Comparison of ENCODE assay signal across 23 cellular contexts in genomic region chr11:44835979-44836378, GRCh38.
DNase-seq lines count a peak whose midpoint lies in the region; ATAC-seq and TF ChIP-seq lines count a peak whose summit lies in the region.
"Had no signal": no experiment of that assay in that cellular context is flagged by ENCODE, and none has a peak within 500 bp of the region (broad histone marks: within the 10 kb centered on the region; RNA-seq: fewer than 3 reads in every experiment).

No MANE protein-coding gene starts in this region.

- H3K36me3 Mint-ChIP-seq in activated naive CD4-positive, alpha-beta T cell treated with anti-CD3 and anti-CD28 coated beads for 36 hours (ENCODE audit: low read depth), result peaks cover 5% of the 10 kb centered on the region

- no peaks in the 10 kb centered on the region for H3K9me3 Mint-ChIP-seq in activated naive CD4-positive, alpha-beta T cell treated with anti-CD3 and anti-CD28 coated beads for 36 hours

- H3K27ac Mint-ChIP-seq in activated naive CD4-positive, alpha-beta T cell treated with anti-CD3 and anti-CD28 coated beads for 36 hours, result no peak overlapping the region

- no peak overlapping the region for H3K9ac ChIP-seq in rectal smooth muscle tissue (ENCODE audit: low read length)
- H3K9ac ChIP-seq: BLaER1, KMS-11 had no signal

- no peak for DNase-seq in left ventricle myocardium inferior
- DNase-seq in left cardiac atrium, result no peak
- DNase-seq in kidney tubule cell (ENCODE audit: low spot score), result peak; percentile 68
- DNase-seq in uterus, result no peak
- no peak for DNase-seq in HK-2 (ENCODE audit: unreplicated experiment)
- DNase-seq in activated naive CD4-positive, alpha-beta T cell treated with anti-CD3 and anti-CD28 coated beads for 36 hours, result no peak
- DNase-seq: ACHN; CD4-positive, alpha-beta memory T cell; GOT3; HCEC 1CT; NCI-H1105; NCI-H2029 treated with DMSO at 0.1 percent for 48 hours; NCI-H226; NCI-H510A treated with DMSO at 0.1 percent for 48 hours; NCI-H748 treated with DMSO at 0.1 percent for 48 hours; PC-9; RPMI8226 had no signal

- H3K9me3 ChIP-seq in left ventricle myocardium inferior (replicated peaks), result no peaks in the 10 kb centered on the region
- no peaks in the 10 kb centered on the region for H3K9me3 ChIP-seq in uterus

- TF ChIP-seq CTCF in left ventricle myocardium inferior (IDR thresholded peaks at IDR 0.05; ENCODE audit: borderline replicate concordance) (no peak), uterus (IDR thresholded peaks at IDR 0.05) (no peak)

- H3K4me1 ChIP-seq in left ventricle myocardium inferior (peaks cover 59% of the 10 kb centered on the region), rectal smooth muscle tissue (ENCODE audit: control insufficient read depth, insufficient read depth, low read length) (peaks cover 32% of the 10 kb centered on the region), uterus (no peaks in the 10 kb centered on the region)

- no peaks in the 10 kb centered on the region for H3K27me3 Mint-ChIP-seq in activated naive CD4-positive, alpha-beta T cell treated with anti-CD3 and anti-CD28 coated beads for 36 hours (ENCODE audit: low read depth)
- H3K27me3 Mint-ChIP-seq: CD4-positive, alpha-beta memory T cell had no signal

- H3K4me3 Mint-ChIP-seq in activated naive CD4-positive, alpha-beta T cell treated with anti-CD3 and anti-CD28 coated beads for 36 hours, result no peak overlapping the region
- H3K4me3 Mint-ChIP-seq: CD4-positive, alpha-beta memory T cell had no signal

- H3K36me3 ChIP-seq in left ventricle myocardium inferior (no peaks in the 10 kb centered on the region), rectal smooth muscle tissue (ENCODE audit: control insufficient read depth, insufficient read depth, low read length) (no peaks in the 10 kb centered on the region), uterus (no peaks in the 10 kb centered on the region)
- H3K36me3 ChIP-seq: BLaER1 had no signal

- ATAC-seq in left cardiac atrium, result no peak
- no peak for ATAC-seq in HG03280 (IDR thresholded peaks at IDR 0.05; ENCODE audit: unreplicated experiment)
- ATAC-seq: GM12878 had no signal

- intact Hi-C loops in left ventricle myocardium inferior (cut with micrococcal nuclease) (no loop called here), left cardiac atrium (cut with DNase I) (no loop called here), uterus (cut with DNase I; ENCODE audit: low total_unique reads) (no loop called here)
- intact Hi-C loops in activated naive CD4-positive, alpha-beta T cell treated with anti-CD3 and anti-CD28 coated beads for 36 hours (cut with micrococcal nuclease), result no loop called here

- H3K4me1 Mint-ChIP-seq in activated naive CD4-positive, alpha-beta T cell treated with anti-CD3 and anti-CD28 coated beads for 36 hours (ENCODE audit: low read depth), result no peaks in the 10 kb centered on the region

- TF ChIP-seq POLR2A in uterus (IDR thresholded peaks at IDR 0.05), result no peak

- H3K27ac ChIP-seq in left ventricle myocardium inferior (replicated peaks), result peak overlapping the region; percentile 71
- peak overlapping the region; percentile 74 for H3K27ac ChIP-seq in rectal smooth muscle tissue (ENCODE audit: low read depth, low read length)
- H3K27ac ChIP-seq in uterus, result peak overlapping the region; percentile 77 to 81
- H3K27ac ChIP-seq: 22Rv1, BLaER1, KMS-11, PC-9 had no signal

- H3K4me3 ChIP-seq in left ventricle myocardium inferior, result no peak overlapping the region
- no peak overlapping the region for H3K4me3 ChIP-seq in rectal smooth muscle tissue (ENCODE audit: low read length)
- no peak overlapping the region for H3K4me3 ChIP-seq in uterus
- H3K4me3 ChIP-seq: BLaER1, GM12878, PC-9 had no signal

- H3K27me3 ChIP-seq in left ventricle myocardium inferior (ENCODE audit: low read depth), result no peaks in the 10 kb centered on the region
- H3K27me3 ChIP-seq in rectal smooth muscle tissue (ENCODE audit: control insufficient read depth, insufficient read depth, low read length), result no peaks in the 10 kb centered on the region
- no peaks in the 10 kb centered on the region for H3K27me3 ChIP-seq in uterus
- H3K27me3 ChIP-seq: BLaER1 had no signal

- CTCF ChIA-PET in activated naive CD4-positive, alpha-beta T cell treated with anti-CD3 and anti-CD28 coated beads for 36 hours (lab: Charles Lee), result interaction anchor here (1.1 kb wide), 1 partner anchor 35 kb away, joined by 3 read pairs; no protein-coding TSS in a partner anchor
